11 cellular contexts compared by ENCODE assay signal in genomic region chr19:33040994-33041827, GRCh38. TPM values are rescaled to one million over a fixed set of nuclear protein-coding genes. Genes with fewer than 3 reads are reported as not detected.
A peak's percentile ranks its signal among the peaks of the same experiment; 100 is the strongest.
DNase-seq lines count a peak whose midpoint lies in the region; ATAC-seq and TF ChIP-seq lines count a peak whose summit lies in the region.
"Had no signal": no experiment of that assay in that cellular context is flagged by ENCODE, and none has a peak within 500 bp of the region (broad histone marks: within the 10 kb centered on the region; RNA-seq: fewer than 3 reads in every experiment).

No MANE protein-coding gene starts in this region.

- H3K4me1 ChIP-seq in Caco-2 (peaks cover 40% of the 10 kb centered on the region), mucosa of descending colon (ENCODE audit: low read depth) (peaks cover 43% of the 10 kb centered on the region)

- H3K36me3 Mint-ChIP-seq in Caco-2 (ENCODE audit: insufficient read depth, unreplicated experiment) = peaks cover 96% of the 10 kb centered on the region

- H3K9me3 ChIP-seq in Caco-2 (no peaks in the 10 kb centered on the region), mucosa of descending colon (no peaks in the 10 kb centered on the region)

- POLR2A ChIA-PET in Caco-2 (lab: Charles Lee) = interaction anchor here (0.6 to 1.3 kb wide), 3 partner anchors 9 to 22 kb away, joined by 3 to 13 read pairs (median 3); no protein-coding TSS in a partner anchor

- H3K27ac Mint-ChIP-seq in Caco-2 (ENCODE audit: unreplicated experiment) = peak overlapping the region; percentile 85
- H3K27ac Mint-ChIP-seq: activated T-helper 2 cell treated with anti-CD3 and anti-CD28 coated beads, Interferon-gamma antibody, Interleukin-2, Interleukin-4, amounts not matched to agents 10 μg/mL and 5 μg/mL and 100 μg/mL, durations not matched to agents 14 hours and 24 hours and 36 hours had no signal

- H3K9me3 Mint-ChIP-seq in Caco-2 (ENCODE audit: unreplicated experiment) = no peaks in the 10 kb centered on the region
- H3K9me3 Mint-ChIP-seq: activated T-helper 2 cell treated with anti-CD3 and anti-CD28 coated beads, Interferon-gamma antibody, Interleukin-2, Interleukin-4, amounts not matched to agents 10 μg/mL and 5 μg/mL and 100 μg/mL, durations not matched to agents 14 hours and 24 hours and 36 hours had no signal

- no peak for TF ChIP-seq CTCF in Caco-2 (IDR thresholded peaks at IDR 0.05; ENCODE audit: insufficient read depth in 1 of 2, low read depth in 1 of 2, low read length in 1 of 2, severe bottlenecking in 1 of 2, unreplicated experiment in 1 of 2)
- TF ChIP-seq CTCF in mucosa of descending colon (IDR thresholded peaks at IDR 0.05) = no peak

- H3K36me3 ChIP-seq in Caco-2 (ENCODE audit: control insufficient read depth, insufficient read depth, low read length) (peaks cover 3% of the 10 kb centered on the region), mucosa of descending colon (ENCODE audit: low read depth) (no peaks in the 10 kb centered on the region)

- no peaks in the 10 kb centered on the region for H3K27me3 ChIP-seq in Caco-2 (replicated peaks; ENCODE audit: control insufficient read depth, insufficient read depth, low read length)

- CTCF ChIA-PET in Caco-2 (lab: Charles Lee) = interaction anchor here (0.6 to 1.7 kb wide), 2 partner anchors 9 to 60 kb away, joined by 6 to 7 read pairs; no protein-coding TSS in a partner anchor

- no peaks in the 10 kb centered on the region for H3K27me3 Mint-ChIP-seq in Caco-2 (ENCODE audit: insufficient read depth, unreplicated experiment)

- H3K4me3 ChIP-seq in Caco-2 (ENCODE audit: low read depth, low read length) (no peak overlapping the region), mucosa of descending colon (no peak overlapping the region)

- intact Hi-C loops in Caco-2 (cut with micrococcal nuclease; ENCODE audit: unreplicated experiment) = loop anchor here (1.0 kb wide), 1 partner anchor 8 kb away; no protein-coding TSS in a partner anchor
- intact Hi-C loops in mucosa of descending colon (cut with DNase I, micrococcal nuclease) = no loop called here

- TSS peak; percentile 35 for BruUV-seq in Caco-2 (replicated peaks; lab: Mats Ljungman, UMichigan)

- H3K4me3 Mint-ChIP-seq in Caco-2 (ENCODE audit: unreplicated experiment) = peak overlapping the region; percentile 51

- ATAC-seq in mucosa of descending colon (peak; percentile 89), HG03565 (IDR thresholded peaks at IDR 0.05; ENCODE audit: unreplicated experiment) (no peak), GM21526 (IDR thresholded peaks at IDR 0.05; ENCODE audit: low FRiP score, unreplicated experiment) (no peak)

- DNase-seq in Caco-2 (peak; percentile 74 to 86), NCI-H526 (lab: John Stamatoyannopoulos, UW) (peak; percentile 89 to 90), dermis blood vessel endothelial cell (peak; percentile 35), mucosa of descending colon (peak; percentile 75 to 81 (median 76)), NCI-H1417 treated with DMSO at 0.1 percent for 48 hours (lab: John Stamatoyannopoulos, UW) (no peak), RKO (ENCODE audit: low spot score) (no peak)
- DNase-seq: MM.1S, SW 1271 had no signal

- peaks cover 36% of the 10 kb centered on the region for H3K4me1 Mint-ChIP-seq in Caco-2 (ENCODE audit: low read depth, unreplicated experiment)

RNA-seq across cellular contexts. Expression of gene RHPN2, which starts 23.5 kb away (rescaled TPM):
- total RNA-seq in Caco-2 (2022) (69.5 and 78.5 TPM in 2 replicates), dermis blood vessel endothelial cell (8.0 and 13.4 TPM in 2 replicates), mucosa of descending colon (10 to 100 TPM; 37.3 to 72.7 (median 68.3) TPM)

RNA-seq across cellular contexts. Expression of gene GPATCH1, which starts 39.8 kb away (rescaled TPM):
- 16.1 and 17.1 TPM in 2 replicates for total RNA-seq in Caco-2 (2022)
- total RNA-seq in dermis blood vessel endothelial cell = 4.8 and 5.9 TPM in 2 replicates
- 10 to 100 TPM; 11.9 to 12.4 (median 11.9) TPM for total RNA-seq in mucosa of descending colon

Comparison
In these comparisons a context has a peak if more than half of its experiments do, and no peak if none do; other contexts are left out.
1. DNase-seq: peak in Caco-2 (2 of 2), NCI-H526 (2 of 2), dermis blood vessel endothelial cell (single experiment) and mucosa of descending colon (3 of 3); none in NCI-H1417 treated with DMSO at 0.1 percent for 48 hours (single experiment) and RKO (single experiment).